28 cellular contexts compared by ENCODE assay signal in the genomic region with DNA sequence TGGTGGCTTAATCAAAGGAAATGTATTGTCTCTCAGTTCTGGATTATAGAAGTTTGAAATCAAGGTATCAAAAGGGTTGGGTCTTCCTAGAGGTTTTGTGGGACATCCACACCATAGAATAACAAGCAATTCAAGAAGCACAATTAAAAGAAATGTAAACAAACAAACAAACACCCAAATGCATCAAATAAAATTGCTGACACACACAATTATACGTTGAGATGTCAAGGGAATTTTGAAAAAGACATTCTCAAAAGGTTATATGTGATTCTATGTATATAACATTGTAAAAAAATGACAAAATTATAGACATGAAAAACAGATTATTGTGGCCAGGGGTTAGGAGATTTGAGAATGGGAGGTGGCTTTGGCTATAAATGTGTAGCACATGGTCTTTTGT.
"Had no signal": no experiment of that assay in that cellular context is flagged by ENCODE, and none has a peak within 500 bp of the region (broad histone marks: within the 10 kb centered on the region; RNA-seq: fewer than 3 reads in every experiment).

No MANE protein-coding gene starts in this region.

- H3K4me3 Mint-ChIP-seq: dendritic cell treated with granulocyte-macrophage colony-stimulating factor and Interleukin-4, amounts not matched to agents 40 ng/mL and 50 ng/mL, for 4 days; effector memory CD8-positive, alpha-beta T cell; endodermal cell; mesothelial cell of epicardium; naive B cell had no signal

- H3K4me3 ChIP-seq: colonic mucosa, esophagus squamous epithelium, gastrocnemius medialis, heart right ventricle, left lung, lower lobe of right lung, mucosa of descending colon had no signal

- H3K36me3 ChIP-seq: colonic mucosa, esophagus squamous epithelium, gastrocnemius medialis, heart right ventricle, left lung, lower lobe of right lung had no signal

- H3K9me3 ChIP-seq: colonic mucosa, esophagus squamous epithelium, gastrocnemius medialis, heart right ventricle, left lung, lower lobe of right lung, mucosa of descending colon had no signal

- H3K4me1 Mint-ChIP-seq: mesothelial cell of epicardium, naive B cell had no signal

- H3K27ac ChIP-seq: colonic mucosa, epithelial cell of prostate, esophagus squamous epithelium, gastrocnemius medialis, heart right ventricle, left lung, lower lobe of right lung had no signal

- H3K27me3 ChIP-seq: colonic mucosa, esophagus squamous epithelium, gastrocnemius medialis, heart right ventricle, left lung had no signal

- H3K27ac Mint-ChIP-seq: dendritic cell treated with granulocyte-macrophage colony-stimulating factor and Interleukin-4, amounts not matched to agents 40 ng/mL and 50 ng/mL, for 4 days; effector memory CD8-positive, alpha-beta T cell; endodermal cell; mesothelial cell of epicardium; naive B cell had no signal

- ATAC-seq: effector memory CD8-positive, alpha-beta T cell; esophagus mucosa; gastrocnemius medialis; heart right ventricle; left cardiac atrium; left lung; left ventricle myocardium superior; lower lobe of right lung; mucosa of descending colon had no signal

- H3K27me3 Mint-ChIP-seq: dendritic cell treated with granulocyte-macrophage colony-stimulating factor and Interleukin-4, amounts not matched to agents 40 ng/mL and 50 ng/mL, for 4 days; effector memory CD8-positive, alpha-beta T cell; naive B cell had no signal

- H3K9me3 Mint-ChIP-seq: dendritic cell treated with granulocyte-macrophage colony-stimulating factor and Interleukin-4, amounts not matched to agents 40 ng/mL and 50 ng/mL, for 4 days; effector memory CD8-positive, alpha-beta T cell; endodermal cell; mesothelial cell of epicardium had no signal

- H3K36me3 Mint-ChIP-seq: mesothelial cell of epicardium, naive B cell had no signal

- FAIRE-seq: endometrium, islet of Langerhans, keratinocyte had no signal

- DNase-seq: colonic mucosa; cortex of kidney; effector CD8-positive, alpha-beta T cell; effector memory CD8-positive, alpha-beta T cell; endodermal cell; erythroblast; esophagus squamous epithelium; foreskin fibroblast; foreskin melanocyte; gastrocnemius medialis; glutamatergic neuron; head of caudate nucleus; heart right ventricle; hippocampal formation; left cardiac atrium; left lung; left ventricle myocardium superior; lower lobe of right lung; mesenchymal stem cell; mucosa of descending colon; naive B cell had no signal

- H3K4me1 ChIP-seq: colonic mucosa, esophagus squamous epithelium, gastrocnemius medialis, heart right ventricle, left lung, lower lobe of right lung had no signal
